Comparison of ENCODE assay signal across 8 cellular contexts in genomic region chr5:126988021-126988569, GRCh38. TPM values are rescaled to one million over a fixed set of nuclear protein-coding genes. Genes with fewer than 3 reads are reported as not detected.
DNase-seq lines count a peak whose midpoint lies in the region; ATAC-seq and TF ChIP-seq lines count a peak whose summit lies in the region.

No MANE protein-coding gene starts in this region.

- TF ChIP-seq POLR2A in spleen (IDR thresholded peaks at IDR 0.05) (no peak), vagina (IDR thresholded peaks at IDR 0.05) (no peak)

- peak; percentile 92 for ATAC-seq in GM19035 (IDR thresholded peaks at IDR 0.05; ENCODE audit: unreplicated experiment)
- peak; percentile 95 for ATAC-seq in HG02884 (IDR thresholded peaks at IDR 0.05; ENCODE audit: unreplicated experiment)

- no TSS peak for BruUV-seq in MCF 10A (replicated peaks; lab: Mats Ljungman, UMichigan)

- CTCF ChIA-PET in MCF 10A (lab: Yijun Ruan, JAX): interaction anchor here (1.0 to 1.1 kb wide), 2 partner anchors 9 to 18 kb away, joined by 3 read pairs; no protein-coding TSS in a partner anchor

- H3K36me3 ChIP-seq in WERI-Rb-1: no peaks in the 10 kb centered on the region
- H3K36me3 ChIP-seq in spleen: no peaks in the 10 kb centered on the region
- no peaks in the 10 kb centered on the region for H3K36me3 ChIP-seq in vagina

- H3K4me3 Mint-ChIP-seq in MCF 10A (ENCODE audit: unreplicated experiment): no peak overlapping the region

- H3K4me1 ChIP-seq in spleen: peaks cover 0 to 70% (median 15%) of the 10 kb centered on the region in 6 donors
- no peaks in the 10 kb centered on the region for H3K4me1 ChIP-seq in vagina

- H3K27me3 Mint-ChIP-seq in MCF 10A (ENCODE audit: insufficient read depth, unreplicated experiment): no peaks in the 10 kb centered on the region

- no peaks in the 10 kb centered on the region for H3K4me1 Mint-ChIP-seq in MCF 10A (ENCODE audit: insufficient read depth, unreplicated experiment)

- TF ChIP-seq CTCF in WERI-Rb-1 (IDR thresholded peaks at IDR 0.05; ENCODE audit: low read depth, low read length) (no peak), spleen (IDR thresholded peaks at IDR 0.05 in 8 of 11, conservative IDR thresholded peaks at IDR 0.05 in 3 of 11) (no peak), vagina (IDR thresholded peaks at IDR 0.05) (no peak), MCF 10A (IDR thresholded peaks at IDR 0.05; ENCODE audit: unreplicated experiment) (no peak)

- H3K9me3 ChIP-seq in WERI-Rb-1 (ENCODE audit: severe bottlenecking) (no peaks in the 10 kb centered on the region), spleen (no peaks in the 10 kb centered on the region), vagina (no peaks in the 10 kb centered on the region)

- intact Hi-C loops in spleen (cut with DNase I; ENCODE audit: low total_unique reads): no loop called here
- intact Hi-C loops in vagina (cut with DNase I): loop anchor here (5.0 kb wide), 1 partner anchor 514 kb away; no protein-coding TSS in a partner anchor
- intact Hi-C loops in MCF 10A (cut with micrococcal nuclease): no loop called here

- H3K4me3 ChIP-seq in WERI-Rb-1 (ENCODE audit: low read depth, low read length) (no peak overlapping the region), spleen (peak overlapping the region in 2 of 8 donors; percentile 7 to 37), vagina (no peak overlapping the region)

- POLR2A ChIA-PET in MCF 10A (lab: Yijun Ruan, JAX): no interaction called here

- peak; percentile 15 for DNase-seq in WERI-Rb-1
- DNase-seq in spleen: no peak
- DNase-seq in medulla oblongata (ENCODE audit: extremely low spot score): no peak
- no peak for DNase-seq in vagina (ENCODE audit: extremely low spot score in 2 of 2)
- DNase-seq in CD1c-positive myeloid dendritic cell (ENCODE audit: extremely low spot score): no peak
- no peak for DNase-seq in MCF 10A (ENCODE audit: unreplicated experiment)

- WGBS in spleen, 5 donors: 19 to 35% (median 27%) methylated on average over 3 of the region's 3 CpGs

- H3K27ac Mint-ChIP-seq in MCF 10A (ENCODE audit: low read depth, unreplicated experiment): no peak overlapping the region

- no peaks in the 10 kb centered on the region for H3K9me3 Mint-ChIP-seq in MCF 10A (ENCODE audit: unreplicated experiment)

- H3K27me3 ChIP-seq in WERI-Rb-1 (ENCODE audit: insufficient read depth, low read depth, severe bottlenecking) (no peaks in the 10 kb centered on the region), spleen (replicated peaks in 1 of 7) (no peaks in the 10 kb centered on the region), vagina (no peaks in the 10 kb centered on the region)

- no peak overlapping the region for H3K27ac ChIP-seq in WERI-Rb-1
- peak overlapping the region; percentile 15 to 69 (median 54) for H3K27ac ChIP-seq in spleen
- H3K27ac ChIP-seq in vagina: no peak overlapping the region

- no peaks in the 10 kb centered on the region for H3K36me3 Mint-ChIP-seq in MCF 10A (ENCODE audit: insufficient read depth, unreplicated experiment)

RNA-seq across cellular contexts. Expression of gene MARCHF3, which starts 42.3 kb away (rescaled TPM):
- total RNA-seq in spleen (10 to 100 TPM in 6 of 7 donors, 1 to 10 TPM in 1; 8.7 to 14.8 (median 12.7) TPM), vagina (2.0 TPM), MCF 10A (2022) (5.4 and 6.9 TPM in 2 replicates)
- 1 to 10 TPM; 2.3 to 4.9 (median 2.6) TPM for polyA plus RNA-seq in spleen

Comparison
In these comparisons a context has a peak if more than half of its experiments do, and no peak if none do; other contexts are left out.
1. H3K27ac ChIP-seq: peak in spleen (8 of 8); none in WERI-Rb-1 (single experiment) and vagina (single experiment).